Comparison of ENCODE assay signal across 1 cellular context in the genomic region with DNA sequence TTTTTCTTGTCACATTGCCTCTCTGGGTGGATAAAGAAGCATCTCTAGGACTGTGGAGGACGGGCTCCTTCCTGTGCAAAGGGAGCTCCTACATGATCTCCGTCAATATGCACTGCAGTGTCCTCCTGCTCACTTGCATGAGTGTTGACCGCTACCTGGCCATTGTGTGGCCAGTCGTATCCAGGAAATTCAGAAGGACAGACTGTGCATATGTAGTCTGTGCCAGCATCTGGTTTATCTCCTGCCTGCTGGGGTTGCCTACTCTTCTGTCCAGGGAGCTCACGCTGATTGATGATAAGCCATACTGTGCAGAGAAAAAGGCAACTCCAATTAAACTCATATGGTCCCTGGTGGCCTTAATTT.
TF ChIP-seq lines count a peak whose summit lies in the region.

No MANE protein-coding gene starts in this region.

TF ChIP-seq in H1, 55 proteins besides CTCF, POLR2A, EP300 and RAD21:
- no peak for TF ChIP-seq KDM1A (IDR thresholded peaks at IDR 0.05; ENCODE audit: borderline replicate concordance, low read length)
- TF ChIP-seq, protein P1, sequence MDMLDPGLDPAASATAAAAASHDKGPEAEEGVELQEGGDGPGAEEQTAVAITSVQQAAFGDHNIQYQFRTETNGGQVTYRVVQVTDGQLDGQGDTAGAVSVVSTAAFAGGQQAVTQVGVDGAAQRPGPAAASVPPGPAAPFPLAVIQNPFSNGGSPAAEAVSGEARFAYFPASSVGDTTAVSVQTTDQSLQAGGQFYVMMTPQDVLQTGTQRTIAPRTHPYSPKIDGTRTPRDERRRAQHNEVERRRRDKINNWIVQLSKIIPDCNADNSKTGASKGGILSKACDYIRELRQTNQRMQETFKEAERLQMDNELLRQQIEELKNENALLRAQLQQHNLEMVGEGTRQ (IDR thresholded peaks at IDR 0.05; ENCODE audit: low read length) = no peak
